In the genomic region with DNA sequence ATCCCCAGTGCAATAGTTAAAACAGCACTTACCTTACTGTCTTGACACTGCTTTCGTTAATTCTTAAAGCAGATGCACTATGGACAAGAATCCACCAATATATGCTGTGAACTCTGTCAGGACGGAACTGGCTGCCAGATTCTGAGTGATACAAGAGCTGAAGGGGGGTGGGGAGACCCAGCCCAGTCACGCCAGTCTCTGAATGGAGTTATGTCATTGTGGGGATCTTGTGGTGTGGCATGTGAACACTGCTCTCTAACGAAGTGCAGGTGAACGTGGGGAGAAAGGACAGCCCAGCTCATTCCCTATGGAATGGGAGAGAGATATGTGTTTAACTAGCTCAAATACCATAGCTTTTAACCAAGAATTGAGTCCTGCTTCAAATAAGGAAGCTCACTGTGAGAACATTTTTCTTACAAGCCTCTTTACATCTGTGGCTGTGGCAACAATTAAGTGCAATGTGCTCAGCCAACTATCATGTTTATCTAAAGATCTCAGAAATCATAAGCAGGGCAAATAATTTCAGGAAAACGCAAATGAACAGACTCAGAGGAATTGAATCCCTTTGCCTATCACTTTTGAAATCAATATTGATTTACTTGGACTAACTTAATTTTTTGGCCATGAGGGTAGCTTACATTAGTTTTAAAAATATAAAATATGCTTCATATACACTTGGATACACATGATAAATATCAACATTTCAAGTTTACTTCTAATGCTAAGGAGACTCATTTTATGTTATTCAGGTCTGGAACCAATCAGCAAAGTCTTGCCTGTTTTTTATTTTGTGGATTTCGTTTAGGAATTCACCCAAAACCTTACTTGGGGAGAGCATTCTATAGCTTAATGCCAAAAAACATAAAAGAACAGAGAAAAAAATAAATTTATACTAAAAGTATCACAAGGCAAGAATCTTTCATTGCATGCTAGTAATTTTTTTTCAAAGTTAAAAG, we compare ENCODE assay signal across 10 cellular contexts. TPM values are rescaled to one million over a fixed set of nuclear protein-coding genes. Genes with fewer than 3 reads are reported as not detected.
A peak's percentile ranks its signal among the peaks of the same experiment; 100 is the strongest.
DNase-seq lines count a peak whose midpoint lies in the region; FAIRE-seq and TF ChIP-seq lines count a peak whose summit lies in the region.
"Had no signal": no experiment of that assay in that cellular context is flagged by ENCODE, and none has a peak within 500 bp of the region (broad histone marks: within the 10 kb centered on the region; RNA-seq: fewer than 3 reads in every experiment).

A gene with protein sequence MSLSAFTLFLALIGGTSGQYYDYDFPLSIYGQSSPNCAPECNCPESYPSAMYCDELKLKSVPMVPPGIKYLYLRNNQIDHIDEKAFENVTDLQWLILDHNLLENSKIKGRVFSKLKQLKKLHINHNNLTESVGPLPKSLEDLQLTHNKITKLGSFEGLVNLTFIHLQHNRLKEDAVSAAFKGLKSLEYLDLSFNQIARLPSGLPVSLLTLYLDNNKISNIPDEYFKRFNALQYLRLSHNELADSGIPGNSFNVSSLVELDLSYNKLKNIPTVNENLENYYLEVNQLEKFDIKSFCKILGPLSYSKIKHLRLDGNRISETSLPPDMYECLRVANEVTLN (minus strand): TSS at position 129 of the 956 bp plus-strand sequence. CDS start 2,515 bp downstream, outside the sequence.

- peak within 1 kb of the TSS in 1 of 2 donors; percentile 58 for H3K27ac ChIP-seq in small intestine (ENCODE audit: low read depth in 1 of 2, low read length in 1 of 2)
- no peak within 1 kb of the TSS for H3K27ac ChIP-seq in A673 (ENCODE audit: low read depth, low read length, poor library complexity, severe bottlenecking)
- H3K27ac ChIP-seq: HL-60 had no signal

- no peak for TF ChIP-seq POLR2A in H54 (IDR thresholded peaks at IDR 0.05; ENCODE audit: low read depth, low read length)

- H3K36me3 ChIP-seq in small intestine (ENCODE audit: control insufficient read depth in 2 of 2, insufficient read depth in 2 of 2, low read length in 2 of 2) (no peaks in the 10 kb centered on the region), A673 (ENCODE audit: insufficient read depth, low read length, poor library complexity, severe bottlenecking) (no peaks in the 10 kb centered on the region)

- no peak for DNase-seq in H54 (ENCODE audit: insufficient read length, low spot score)
- DNase-seq in astrocyte of the cerebellum (ENCODE audit: low read depth), result no peak
- DNase-seq in kidney tubule cell (ENCODE audit: low spot score), result peak; percentile 33
- peak; percentile 21 for DNase-seq in small intestine
- DNase-seq in NCI-H748 treated with DMSO at 0.1 percent for 48 hours (lab: John Stamatoyannopoulos, UW), result no peak
- DNase-seq in NCI-H2081 (lab: John Stamatoyannopoulos, UW), result no peak
- no peak for DNase-seq in RCC 7860 (ENCODE audit: low spot score)
- DNase-seq in A673 (ENCODE audit: low spot score), result no peak

- 37 to 50% (median 45%) methylated on average over 7 of the region's 7 CpGs for WGBS in small intestine, 3 donors

- in situ Hi-C loops in astrocyte of the cerebellum (cut with HindIII; ENCODE audit: low sequenced_read_pairs), result no loop called here

- H3K4me3 ChIP-seq in astrocyte of the cerebellum (ENCODE audit: low read depth, low read length) (peak within 1 kb of the TSS; percentile 26), small intestine (ENCODE audit: low read depth in 1 of 2, low read length in 2 of 2) (no peak within 1 kb of the TSS), A673 (ENCODE audit: low read depth, low read length, poor library complexity, severe bottlenecking) (no peak within 1 kb of the TSS)
- H3K4me3 ChIP-seq: GM12878 had no signal

- H3K27me3 ChIP-seq in small intestine (ENCODE audit: control insufficient read depth in 2 of 2, insufficient read depth in 2 of 2, low read length in 2 of 2), result no peaks in the 10 kb centered on the region
- H3K27me3 ChIP-seq in A673 (replicated peaks; ENCODE audit: insufficient read depth, low read depth, low read length, poor library complexity), result no peaks in the 10 kb centered on the region

- H3K9me3 ChIP-seq in small intestine (ENCODE audit: control insufficient read depth, low read depth), result no peaks in the 10 kb centered on the region
- no peaks in the 10 kb centered on the region for H3K9me3 ChIP-seq in A673 (ENCODE audit: low read depth, low read length, poor library complexity, severe bottlenecking)

- POLR2A ChIA-PET in A673 (lab: Charles Lee; ENCODE audit: low non-redundant PET), result no interaction called here

- no TSS peak for BruUV-seq in A673 (replicated peaks; lab: Mats Ljungman, UMichigan)

- intact Hi-C loops in A673 (cut with micrococcal nuclease; ENCODE audit: unreplicated experiment), result no loop called here

- H3K4me1 ChIP-seq in small intestine (ENCODE audit: control insufficient read depth in 2 of 2, insufficient read depth in 1 of 2, low read depth in 1 of 2, low read length in 1 of 2) (no peaks in the 10 kb centered on the region), A673 (ENCODE audit: insufficient read depth, low read length, poor library complexity, severe bottlenecking) (no peaks in the 10 kb centered on the region)

- TF ChIP-seq CTCF in astrocyte of the cerebellum (IDR thresholded peaks at IDR 0.05; ENCODE audit: low read depth, low read length, missing control alignments), result no peak
- TF ChIP-seq CTCF in A673 (conservative IDR thresholded peaks at IDR 0.05; ENCODE audit: low read depth, low read length), result no peak

- FAIRE-seq in H54 (lab: Jason Lieb, UNC), result peak; percentile 76
- FAIRE-seq in small intestine (lab: Jason Lieb, UNC), result no peak
- FAIRE-seq in RCC 7860 (lab: Jason Lieb, UNC), result no peak
- FAIRE-seq: GM12878 had no signal

- CTCF ChIA-PET in A673 (lab: Charles Lee), result no interaction called here

RNA-seq across cellular contexts. Expression of the gene that starts here (rescaled TPM):
- 10 to 100 TPM in 2 of 3 donors, 1 to 10 TPM in 1; 5.1 to 40.5 (median 40.0) TPM for polyA plus RNA-seq in small intestine
- 0.42 TPM in 1 of 2 replicates, not detected in the other for total RNA-seq in A673 (2021)

Comparison
In these comparisons a context has a peak if more than half of its experiments do, and no peak if none do; other contexts are left out.
1. DNase-seq: peak in kidney tubule cell (single experiment) and small intestine (single experiment); none in H54 (single experiment), astrocyte of the cerebellum (single experiment), NCI-H748 treated with DMSO at 0.1 percent for 48 hours (single experiment), NCI-H2081 (0 of 2), RCC 7860 (single experiment) and A673 (single experiment).